Comparison of ENCODE assay signal across 8 cellular contexts in the genomic region with DNA sequence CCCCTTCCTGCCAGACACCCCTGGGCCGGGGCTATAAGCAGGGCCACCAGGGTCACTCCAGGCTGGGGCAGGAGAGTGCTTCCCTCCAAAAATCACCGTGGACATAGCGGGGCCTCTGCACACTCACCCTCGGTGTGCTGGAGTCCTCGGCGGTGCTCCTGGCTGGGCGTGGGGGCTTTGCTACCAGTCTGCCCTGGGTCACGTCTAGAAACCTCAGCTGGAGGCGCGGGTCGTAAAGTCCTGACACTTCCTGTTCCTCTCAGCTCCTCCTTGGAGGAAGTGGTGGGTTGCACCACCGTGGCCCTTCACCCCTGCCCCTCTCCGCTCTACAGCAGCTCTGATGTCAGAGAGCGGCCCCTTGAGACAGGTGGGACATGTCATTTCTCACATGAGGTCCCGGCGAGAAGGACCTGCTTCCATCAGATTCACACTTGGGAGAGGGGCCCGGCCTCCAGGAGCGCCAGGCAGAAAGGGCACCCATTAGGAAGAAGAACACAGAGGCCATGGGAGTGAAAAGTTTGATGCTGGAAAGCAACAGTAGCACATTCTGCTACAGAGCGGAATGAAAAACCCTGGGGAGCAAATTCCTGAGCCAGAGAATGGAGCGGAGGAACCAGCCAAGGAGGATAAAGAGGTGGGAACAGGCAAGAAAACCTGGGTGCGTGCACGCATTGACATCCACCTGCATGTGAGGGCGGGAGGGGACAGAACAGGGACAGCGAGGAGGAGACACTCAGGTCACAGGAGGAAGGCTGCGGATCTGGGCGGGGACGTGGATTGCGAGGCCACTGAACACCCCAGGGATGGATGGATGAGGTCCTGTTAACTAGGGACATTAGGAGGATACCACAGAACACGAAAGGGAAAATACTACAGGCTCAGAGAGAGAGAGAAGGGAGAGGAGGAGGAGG.
DNase-seq lines count a peak whose midpoint lies in the region; ATAC-seq lines count a peak whose summit lies in the region.

A gene (minus strand): TSS at position 206 of the 911 bp plus-strand sequence. CDS start 10,117 bp downstream, outside the sequence.

- H3K27ac Mint-ChIP-seq in stimulated activated naive B cell treated with anti-CD40 and anti-IgM and Interleukin-4, amounts not matched to agents 10 μg/mL and 1 μg/mL and 100 μg/mL, for 72 hours, result peak within 1 kb of the TSS; percentile 98

- H3K36me3 Mint-ChIP-seq in stimulated activated naive B cell treated with anti-CD40 and anti-IgM and Interleukin-4, amounts not matched to agents 10 μg/mL and 1 μg/mL and 100 μg/mL, for 72 hours, result peaks cover 11 to 41% of the 10 kb centered on the region in 2 donors

- H3K4me3 Mint-ChIP-seq in stimulated activated naive B cell treated with anti-CD40 and anti-IgM and Interleukin-4, amounts not matched to agents 10 μg/mL and 1 μg/mL and 100 μg/mL, for 72 hours, result peak within 1 kb of the TSS; percentile 88 to 94

- no peaks in the 10 kb centered on the region for H3K9me3 Mint-ChIP-seq in stimulated activated naive B cell treated with anti-CD40 and anti-IgM and Interleukin-4, amounts not matched to agents 10 μg/mL and 1 μg/mL and 100 μg/mL, for 72 hours

- peaks cover 52 to 95% of the 10 kb centered on the region in 2 donors for H3K4me1 Mint-ChIP-seq in stimulated activated naive B cell treated with anti-CD40 and anti-IgM and Interleukin-4, amounts not matched to agents 10 μg/mL and 1 μg/mL and 100 μg/mL, for 72 hours

- ATAC-seq in GM19025 (IDR thresholded peaks at IDR 0.05; ENCODE audit: low read depth, unreplicated experiment) (peak; percentile 57), HG03045 (IDR thresholded peaks at IDR 0.05; ENCODE audit: unreplicated experiment) (no peak)
- peak; percentile 94 to 95 for ATAC-seq in stimulated activated naive B cell treated with anti-CD40 and anti-IgM and Interleukin-4, amounts not matched to agents 10 μg/mL and 1 μg/mL and 100 μg/mL, for 72 hours (replicated peaks)

- no peaks in the 10 kb centered on the region for H3K27me3 Mint-ChIP-seq in stimulated activated naive B cell treated with anti-CD40 and anti-IgM and Interleukin-4, amounts not matched to agents 10 μg/mL and 1 μg/mL and 100 μg/mL, for 72 hours

- DNase-seq in KG1 (lab: John Stamatoyannopoulos, UW) (peak; percentile 41), left kidney (ENCODE audit: low read depth, low spot score) (peak; percentile 66), NCI-H1694 (lab: John Stamatoyannopoulos, UW) (no peak), SHP77 treated with DMSO at 0.1 percent for 48 hours (lab: John Stamatoyannopoulos, UW) (no peak)
- peak; percentile 83 for DNase-seq in activated CD8-positive, alpha-beta memory T cell treated with anti-CD3 and anti-CD28 coated beads, Interleukin-2, amount 50 U/mL, for 48 hours
- DNase-seq in stimulated activated naive B cell treated with anti-CD40 and anti-IgM and Interleukin-4, amounts not matched to agents 10 μg/mL and 1 μg/mL and 100 μg/mL, for 72 hours, result peak; percentile 74

Comparison
In these comparisons a context has a peak if more than half of its experiments do, and no peak if none do; other contexts are left out.
1. DNase-seq: peak in KG1 (single experiment), activated CD8-positive, alpha-beta memory T cell treated with anti-CD3 and anti-CD28 coated beads, Interleukin-2, amount 50 U/mL, for 48 hours (single experiment), left kidney (single experiment) and stimulated activated naive B cell treated with anti-CD40 and anti-IgM and Interleukin-4, amounts not matched to agents 10 μg/mL and 1 μg/mL and 100 μg/mL, for 72 hours (single experiment); none in NCI-H1694 (single experiment) and SHP77 treated with DMSO at 0.1 percent for 48 hours (single experiment).